Comparison of ENCODE assay signal across 1 cellular context in the genomic region with DNA sequence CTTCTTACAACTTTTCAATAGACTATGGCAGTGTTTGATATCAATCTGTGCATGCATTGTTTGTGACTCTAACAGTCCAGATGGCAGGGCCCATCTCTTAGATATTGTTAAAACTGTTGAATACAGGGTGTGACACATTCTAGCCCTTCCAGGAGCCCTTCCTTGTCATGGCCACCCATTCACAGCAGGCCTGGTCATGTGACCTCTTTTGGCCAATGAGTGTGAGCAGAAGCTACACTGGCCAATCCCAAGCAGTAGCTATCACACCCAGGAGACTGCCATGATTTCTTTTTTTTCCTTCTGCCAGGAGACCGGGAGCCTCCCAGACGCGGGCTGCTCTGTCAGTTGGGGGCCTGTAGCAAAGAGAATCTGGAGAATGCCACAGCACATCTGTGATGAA.
TF ChIP-seq lines count a peak whose summit lies in the region.

No MANE protein-coding gene starts in this region.

TF ChIP-seq in GM23338, 12 proteins besides CTCF, POLR2A, EP300 and RAD21:
- TF ChIP-seq, protein P1, sequence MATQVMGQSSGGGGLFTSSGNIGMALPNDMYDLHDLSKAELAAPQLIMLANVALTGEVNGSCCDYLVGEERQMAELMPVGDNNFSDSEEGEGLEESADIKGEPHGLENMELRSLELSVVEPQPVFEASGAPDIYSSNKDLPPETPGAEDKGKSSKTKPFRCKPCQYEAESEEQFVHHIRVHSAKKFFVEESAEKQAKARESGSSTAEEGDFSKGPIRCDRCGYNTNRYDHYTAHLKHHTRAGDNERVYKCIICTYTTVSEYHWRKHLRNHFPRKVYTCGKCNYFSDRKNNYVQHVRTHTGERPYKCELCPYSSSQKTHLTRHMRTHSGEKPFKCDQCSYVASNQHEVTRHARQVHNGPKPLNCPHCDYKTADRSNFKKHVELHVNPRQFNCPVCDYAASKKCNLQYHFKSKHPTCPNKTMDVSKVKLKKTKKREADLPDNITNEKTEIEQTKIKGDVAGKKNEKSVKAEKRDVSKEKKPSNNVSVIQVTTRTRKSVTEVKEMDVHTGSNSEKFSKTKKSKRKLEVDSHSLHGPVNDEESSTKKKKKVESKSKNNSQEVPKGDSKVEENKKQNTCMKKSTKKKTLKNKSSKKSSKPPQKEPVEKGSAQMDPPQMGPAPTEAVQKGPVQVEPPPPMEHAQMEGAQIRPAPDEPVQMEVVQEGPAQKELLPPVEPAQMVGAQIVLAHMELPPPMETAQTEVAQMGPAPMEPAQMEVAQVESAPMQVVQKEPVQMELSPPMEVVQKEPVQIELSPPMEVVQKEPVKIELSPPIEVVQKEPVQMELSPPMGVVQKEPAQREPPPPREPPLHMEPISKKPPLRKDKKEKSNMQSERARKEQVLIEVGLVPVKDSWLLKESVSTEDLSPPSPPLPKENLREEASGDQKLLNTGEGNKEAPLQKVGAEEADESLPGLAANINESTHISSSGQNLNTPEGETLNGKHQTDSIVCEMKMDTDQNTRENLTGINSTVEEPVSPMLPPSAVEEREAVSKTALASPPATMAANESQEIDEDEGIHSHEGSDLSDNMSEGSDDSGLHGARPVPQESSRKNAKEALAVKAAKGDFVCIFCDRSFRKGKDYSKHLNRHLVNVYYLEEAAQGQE (IDR thresholded peaks at IDR 0.05; ENCODE audit: unreplicated experiment) = no peak
TF ChIP-seq in GM23338: peak in this region for 0.
